Comparison of ENCODE assay signal across 20 cellular contexts in the genomic region with DNA sequence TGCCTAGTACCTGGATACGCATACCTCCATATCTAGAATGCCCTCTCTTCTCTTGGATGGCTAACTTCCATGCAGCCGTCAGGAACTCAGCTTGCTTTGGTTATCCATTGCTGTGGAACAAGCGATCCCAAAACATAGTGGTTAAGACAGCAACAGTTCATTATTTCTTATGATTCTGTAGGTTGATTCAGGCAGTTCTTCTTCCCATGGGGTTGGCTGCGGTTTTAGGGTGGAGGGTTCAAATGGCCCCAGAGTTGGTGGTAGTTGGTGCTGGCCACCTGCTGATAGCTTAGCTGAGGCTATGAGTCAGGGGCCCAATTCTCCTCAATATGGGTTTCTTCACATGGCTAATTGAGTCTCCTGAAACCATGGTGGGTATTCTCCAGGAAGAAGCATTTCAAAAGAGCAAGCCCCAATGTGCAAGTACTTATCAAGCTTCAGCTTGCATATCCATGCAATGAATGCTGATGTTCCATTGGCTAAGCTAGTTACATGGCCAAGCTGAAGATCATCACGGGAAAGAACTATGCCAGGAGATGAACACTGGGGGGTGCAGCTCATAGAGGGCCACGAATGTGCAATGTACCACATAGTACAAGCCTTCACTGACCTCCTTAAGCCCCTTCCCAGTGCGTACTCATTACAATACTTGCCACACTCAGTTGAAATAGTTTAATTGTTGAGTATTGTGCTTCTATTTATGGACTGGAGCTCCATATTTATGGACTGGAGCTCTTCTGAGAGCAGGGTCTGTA. TPM values are rescaled to one million over a fixed set of nuclear protein-coding genes. Genes with fewer than 3 reads are reported as not detected.
DNase-seq lines count a peak whose midpoint lies in the region; FAIRE-seq and TF ChIP-seq lines count a peak whose summit lies in the region.
"Had no signal": no experiment of that assay in that cellular context is flagged by ENCODE, and none has a peak within 500 bp of the region (broad histone marks: within the 10 kb centered on the region; RNA-seq: fewer than 3 reads in every experiment).

No MANE protein-coding gene starts in this region.

- peaks cover 0 to 17% (median 16%) of the 10 kb centered on the region in 4 donors for H3K4me1 ChIP-seq in sigmoid colon

- intact Hi-C loops in sigmoid colon (cut with DNase I), result loop anchor here (5.0 kb wide), 1 partner anchor 40 kb away; no protein-coding TSS in a partner anchor

- H3K9me3 ChIP-seq in sigmoid colon, result no peaks in the 10 kb centered on the region
- H3K9me3 ChIP-seq: BLaER1 treated with 17β-estradiol and CSF1 and Interleukin-3, amounts not matched to agents 10 nM and 100 nM had no signal

- H3K27me3 ChIP-seq in sigmoid colon, result no peaks in the 10 kb centered on the region
- H3K27me3 ChIP-seq: BLaER1 treated with 17β-estradiol and CSF1 and Interleukin-3, amounts not matched to agents 10 nM and 100 nM had no signal

- TF ChIP-seq EP300 in sigmoid colon (IDR thresholded peaks at IDR 0.05), result no peak

- no peak for FAIRE-seq in frontal cortex (lab: Jason Lieb, UNC)
- FAIRE-seq: GM12892, GM19239 had no signal

- no peak overlapping the region for H3K4me3 ChIP-seq in Jurkat, Clone E6-1 (ENCODE audit: low read length)
- H3K4me3 ChIP-seq in sigmoid colon, result no peak overlapping the region
- H3K4me3 ChIP-seq: BLaER1 treated with 17β-estradiol and CSF1 and Interleukin-3, amounts not matched to agents 10 nM and 100 nM; PC-9 had no signal

- H3K36me3 ChIP-seq in sigmoid colon, result no peaks in the 10 kb centered on the region
- H3K36me3 ChIP-seq: BLaER1 treated with 17β-estradiol and CSF1 and Interleukin-3, amounts not matched to agents 10 nM and 100 nM had no signal

- no peak overlapping the region for H3K27ac ChIP-seq in sigmoid colon

- WGBS in sigmoid colon, 2 donors, result 95% methylated on average over 7 of the region's 7 CpGs

- TF ChIP-seq CTCF in sigmoid colon (IDR thresholded peaks at IDR 0.05), result no peak

- DNase-seq in NCI-H82 (lab: John Stamatoyannopoulos, UW), result peak; percentile 25
- DNase-seq in NCI-H82 treated with DMSO at 0.1 percent for 48 hours (lab: John Stamatoyannopoulos, UW; ENCODE audit: unreplicated experiment), result no peak
- DNase-seq in Jurkat, Clone E6-1 (ENCODE audit: low read depth, low spot score), result peak; percentile 5
- DNase-seq in activated CD8-positive, alpha-beta memory T cell treated with anti-CD3 and anti-CD28 coated beads, Interleukin-2, amount 50 U/mL, for 48 hours, result peak; percentile 28
- peak; percentile 36 for DNase-seq in sigmoid colon
- no peak for DNase-seq in frontal cortex (ENCODE audit: low spot score in 2 of 2)
- DNase-seq in NCI-H526 treated with DMSO at 0.1 percent for 48 hours (lab: John Stamatoyannopoulos, UW), result no peak
- DNase-seq in cerebellum (ENCODE audit: low spot score), result no peak
- DNase-seq: 8988T, EL, GOT3, HFFc6, MM.1S, NCI-H1436, NCI-H2081, NCI-H524 treated with DMSO at 0.1 percent for 48 hours, PC-9 had no signal

- TF ChIP-seq POLR2A in sigmoid colon (IDR thresholded peaks at IDR 0.05), result no peak

RNA-seq across cellular contexts. Expression of a gene that starts 10.0 kb away (rescaled TPM):
- 1.1 TPM for polyA plus RNA-seq in Jurkat, Clone E6-1 (2012; ENCODE audit: insufficient read depth, insufficient read length)
- total RNA-seq in sigmoid colon, result 1,000 to 10,000 TPM in 2 of 4 donors, 100 to 1,000 TPM in 2; 753 to 1,323 (median 1,092) TPM
- 100 to 1,000 TPM in 2 of 3 donors, 10 to 100 TPM in 1; 60.6 to 200 (median 108) TPM for polyA plus RNA-seq in sigmoid colon
- 300 TPM for total RNA-seq in frontal cortex
- 123 TPM for total RNA-seq in cerebellum

Comparison
In these comparisons a context has a peak if more than half of its experiments do, and no peak if none do; other contexts are left out.
1. DNase-seq: peak in NCI-H82 (single experiment), Jurkat, Clone E6-1 (single experiment), activated CD8-positive, alpha-beta memory T cell treated with anti-CD3 and anti-CD28 coated beads, Interleukin-2, amount 50 U/mL, for 48 hours (single experiment) and sigmoid colon (single experiment); none in NCI-H82 treated with DMSO at 0.1 percent for 48 hours (single experiment), frontal cortex (0 of 2), NCI-H526 treated with DMSO at 0.1 percent for 48 hours (single experiment) and cerebellum (single experiment).